ENCODE assay signal across 12 cellular contexts in genomic region chr22:46753360-46753759, GRCh38. TPM values are rescaled to one million over a fixed set of nuclear protein-coding genes. Genes with fewer than 3 reads are reported as not detected.
DNase-seq lines count a peak whose midpoint lies in the region; ATAC-seq and TF ChIP-seq lines count a peak whose summit lies in the region.
"Had no signal": no experiment of that assay in that cellular context is flagged by ENCODE, and none has a peak within 500 bp of the region (broad histone marks: within the 10 kb centered on the region; RNA-seq: fewer than 3 reads in every experiment).

No MANE protein-coding gene starts in this region.

- peaks cover 4% of the 10 kb centered on the region for H3K36me3 Mint-ChIP-seq in natural killer cell treated with Interleukin-12 subunit alpha and Interleukin-12 subunit beta and Interleukin-15 and Interleukin-18, amount 100 ng/mL, for 72 hours
- no peaks in the 10 kb centered on the region for H3K36me3 Mint-ChIP-seq in natural killer cell
- H3K36me3 Mint-ChIP-seq: stimulated activated effector memory CD8-positive, alpha-beta T cell treated with anti-CD3 and anti-CD28 coated beads, Interleukin-12 subunit alpha, Interleukin-12 subunit beta, amount 100 ng/mL, for 72 hours had no signal

- peaks cover 5% of the 10 kb centered on the region for H3K9me3 Mint-ChIP-seq in natural killer cell treated with Interleukin-12 subunit alpha and Interleukin-12 subunit beta and Interleukin-15 and Interleukin-18, amount 100 ng/mL, for 72 hours
- H3K9me3 Mint-ChIP-seq in natural killer cell, result no peaks in the 10 kb centered on the region

- peak overlapping the region; percentile 99 for H3K27ac ChIP-seq in psoas muscle
- H3K27ac ChIP-seq in substantia nigra (ENCODE audit: low read depth, low read length, poor library complexity, severe bottlenecking), result no peak overlapping the region

- H3K9me3 ChIP-seq in psoas muscle, result no peaks in the 10 kb centered on the region

- no peak for TF ChIP-seq CTCF in natural killer cell (IDR thresholded peaks at IDR 0.05)
- TF ChIP-seq CTCF in psoas muscle (IDR thresholded peaks at IDR 0.05), result no peak
- no peak for TF ChIP-seq CTCF in omental fat pad (IDR thresholded peaks at IDR 0.05)

- H3K27ac Mint-ChIP-seq in natural killer cell treated with Interleukin-12 subunit alpha and Interleukin-12 subunit beta and Interleukin-15 and Interleukin-18, amount 100 ng/mL, for 72 hours, result peak overlapping the region; percentile 89 to 96
- H3K27ac Mint-ChIP-seq in natural killer cell, result peak overlapping the region in 1 of 2 donors; percentile 89

- peaks cover 34% of the 10 kb centered on the region for H3K4me1 ChIP-seq in psoas muscle

- no peak for ATAC-seq in natural killer cell treated with Interleukin-12 subunit alpha and Interleukin-12 subunit beta and Interleukin-15 and Interleukin-18, amount 100 ng/mL, for 72 hours
- ATAC-seq in natural killer cell (no peak), left ventricle myocardium superior (peak; percentile 24), psoas muscle (peak; percentile 36 to 60 (median 57)), omental fat pad (ENCODE audit: low FRiP score) (no peak)
- ATAC-seq: naive thymus-derived CD8-positive, alpha-beta T cell had no signal

- H3K4me3 Mint-ChIP-seq in natural killer cell treated with Interleukin-12 subunit alpha and Interleukin-12 subunit beta and Interleukin-15 and Interleukin-18, amount 100 ng/mL, for 72 hours, result peak overlapping the region; percentile 67
- H3K4me3 Mint-ChIP-seq in natural killer cell, result no peak overlapping the region

- peak overlapping the region; percentile 46 for H3K4me3 ChIP-seq in psoas muscle
- H3K4me3 ChIP-seq: MG63 had no signal

- no peaks in the 10 kb centered on the region for H3K27me3 ChIP-seq in psoas muscle (ENCODE audit: insufficient read depth in 3 of 3, low read length in 2 of 3)
- H3K27me3 ChIP-seq: MG63 had no signal

- H3K36me3 ChIP-seq in psoas muscle (ENCODE audit: insufficient read depth in 1 of 2, low read depth in 1 of 2), result no peaks in the 10 kb centered on the region

- no peak for DNase-seq in natural killer cell treated with Interleukin-12 subunit alpha and Interleukin-12 subunit beta and Interleukin-15 and Interleukin-18, amount 100 ng/mL, for 72 hours (ENCODE audit: low spot score)
- DNase-seq in natural killer cell (no peak), left ventricle myocardium superior (peak; percentile 34), psoas muscle (no peak), NCI-H128 (lab: John Stamatoyannopoulos, UW; ENCODE audit: unreplicated experiment) (no peak), omental fat pad (ENCODE audit: low spot score) (no peak), substantia nigra (lab: John Stamatoyannopoulos, UW) (no peak), NCI-H1930 (lab: John Stamatoyannopoulos, UW) (no peak)
- DNase-seq: naive thymus-derived CD8-positive, alpha-beta T cell; NCI-H2227 treated with DMSO at 0.1 percent for 48 hours had no signal

- no peaks in the 10 kb centered on the region for H3K27me3 Mint-ChIP-seq in natural killer cell treated with Interleukin-12 subunit alpha and Interleukin-12 subunit beta and Interleukin-15 and Interleukin-18, amount 100 ng/mL, for 72 hours
- H3K27me3 Mint-ChIP-seq in natural killer cell (ENCODE audit: low read depth in 2 of 2), result no peaks in the 10 kb centered on the region

- peaks cover 25 to 38% of the 10 kb centered on the region in 2 donors for H3K4me1 Mint-ChIP-seq in natural killer cell treated with Interleukin-12 subunit alpha and Interleukin-12 subunit beta and Interleukin-15 and Interleukin-18, amount 100 ng/mL, for 72 hours (ENCODE audit: low read depth in 2 of 2)
- H3K4me1 Mint-ChIP-seq in natural killer cell, result peaks cover 31 to 44% of the 10 kb centered on the region in 2 donors

- WGBS in psoas muscle, 3 donors, result 62 to 73% (median 63%) methylated on average over 8 of the region's 8 CpGs

- intact Hi-C loops in natural killer cell (cut with micrococcal nuclease) (no loop called here), left ventricle myocardium superior (cut with micrococcal nuclease) (no loop called here), psoas muscle (cut with DNase I) (no loop called here)

RNA-seq across cellular contexts. Expression of gene TBC1D22A, which starts 9.1 kb away (rescaled TPM):
- 10 to 100 TPM; 31.9 to 43.4 TPM for total RNA-seq in natural killer cell treated with Interleukin-12 subunit alpha and Interleukin-12 subunit beta and Interleukin-15 and Interleukin-18, amount 100 ng/mL, for 72 hours
- total RNA-seq in natural killer cell (10 to 100 TPM; 47.4 to 53.7 (median 53.2) TPM), left ventricle myocardium superior (15.8 TPM), psoas muscle (10 to 100 TPM; 15.7 to 25.0 (median 20.6) TPM), omental fat pad (10 to 100 TPM; 21.3 to 31.2 (median 24.5) TPM)
- polyA plus RNA-seq in psoas muscle, result 10 to 100 TPM; 11.7 to 19.0 (median 14.8) TPM

RNA-seq across cellular contexts. Expression of gene CERK, which starts 15.3 kb away (rescaled TPM):
- total RNA-seq in natural killer cell treated with Interleukin-12 subunit alpha and Interleukin-12 subunit beta and Interleukin-15 and Interleukin-18, amount 100 ng/mL, for 72 hours, result 10 to 100 TPM; 38.1 to 55.8 TPM
- 10 to 100 TPM; 50.0 to 71.2 (median 55.6) TPM for total RNA-seq in natural killer cell
- total RNA-seq in left ventricle myocardium superior, result 87.5 TPM
- 10 to 100 TPM; 26.9 to 38.1 (median 33.9) TPM for total RNA-seq in psoas muscle
- polyA plus RNA-seq in psoas muscle, result 10 to 100 TPM; 13.0 to 26.8 (median 24.8) TPM
- 10 to 100 TPM; 32.7 to 47.8 (median 39.7) TPM for total RNA-seq in omental fat pad

Comparison
In these comparisons a context has a peak if more than half of its experiments do, and no peak if none do; other contexts are left out.
1. ATAC-seq: peak in left ventricle myocardium superior (single experiment) and psoas muscle (4 of 4); none in natural killer cell treated with Interleukin-12 subunit alpha and Interleukin-12 subunit beta and Interleukin-15 and Interleukin-18, amount 100 ng/mL, for 72 hours (0 of 2), natural killer cell (0 of 3) and omental fat pad (single experiment).